8 cellular contexts compared by ENCODE assay signal in the genomic region with DNA sequence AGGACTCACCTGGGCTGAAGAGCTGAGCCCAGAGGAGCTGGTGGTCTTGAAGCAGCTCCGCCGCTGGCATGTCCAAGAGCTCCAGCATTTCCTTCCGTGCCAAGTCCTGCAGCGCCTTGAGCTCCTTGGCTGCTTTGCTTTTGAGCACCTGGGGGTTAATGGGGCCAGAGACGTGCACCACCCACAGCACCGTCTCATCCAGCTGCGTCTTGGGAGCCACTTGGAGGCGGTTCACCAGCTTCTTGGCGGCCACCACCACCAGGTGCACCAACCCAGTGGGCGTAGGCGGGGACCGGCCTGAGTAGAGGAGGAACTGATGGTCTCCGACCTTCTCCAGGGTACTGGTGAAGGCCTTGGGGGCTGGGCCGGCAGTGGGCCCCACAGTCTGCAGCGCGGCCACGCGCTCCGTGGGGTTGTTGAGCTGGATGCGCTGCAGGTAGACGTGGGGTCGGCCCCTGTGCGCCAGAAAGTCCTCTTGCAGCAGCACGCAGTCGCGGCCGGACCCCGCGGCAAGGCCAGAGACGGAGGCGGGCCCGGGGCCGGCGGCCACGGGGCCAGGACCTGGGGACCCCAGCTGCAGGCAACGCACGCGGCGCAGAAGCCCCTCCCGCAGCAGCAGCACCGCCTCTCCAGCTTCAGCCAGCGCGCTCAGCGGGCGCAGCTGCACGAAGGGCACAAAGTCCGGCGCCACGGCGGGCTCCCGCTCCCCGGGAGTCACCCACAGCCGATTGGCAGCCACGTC. TPM values are rescaled to one million over a fixed set of nuclear protein-coding genes. Genes with fewer than 3 reads are reported as not detected.
DNase-seq lines count a peak whose midpoint lies in the region; ATAC-seq and TF ChIP-seq lines count a peak whose summit lies in the region.
"Not testable (repeated sequence)": the region's sequence is repeated elsewhere in the genome, so short reads cannot be mapped to it uniquely, and the experiment has no call there.

No MANE protein-coding gene starts in this region.

- peaks cover 17% of the 10 kb centered on the region; the same call in 1 of the 2 replicates for H3K36me3 ChIP-seq in SK-N-MC (ENCODE audit: insufficient read depth, low read length)
- peaks cover 22% of the 10 kb centered on the region for H3K36me3 ChIP-seq in muscle layer of colon (ENCODE audit: insufficient read depth, low read length)

- not testable (repeated sequence) for H3K27ac ChIP-seq in CD4-positive, alpha-beta T cell (ENCODE audit: low read depth, low read length); SK-N-MC; foreskin keratinocyte; muscle layer of colon (ENCODE audit: low read depth, low read length)

- H3K4me1 ChIP-seq in foreskin keratinocyte: peaks cover 28% of the 10 kb centered on the region
- H3K4me1 ChIP-seq in muscle layer of colon (ENCODE audit: insufficient read depth, low read length): peaks cover 39% of the 10 kb centered on the region

- peak; percentile 6 for ATAC-seq in CD4-positive, alpha-beta T cell (ENCODE audit: poor library complexity)
- peak; percentile 14 for ATAC-seq in GM21423 (IDR thresholded peaks at IDR 0.05; ENCODE audit: unreplicated experiment)
- ATAC-seq in HG03280 (IDR thresholded peaks at IDR 0.05; ENCODE audit: unreplicated experiment): peak; percentile 19
- ATAC-seq in foreskin keratinocyte: peak; percentile 49
- peak; percentile 25 for ATAC-seq in stimulated activated naive CD8-positive, alpha-beta T cell treated with anti-CD3 and anti-CD28 coated beads, Interleukin-15, Interleukin-2, amounts not matched to agents 100 U/mL and 50 U/mL, for 24 hours

- peaks cover 34% of the 10 kb centered on the region for H3K4me1 Mint-ChIP-seq in CD4-positive, alpha-beta T cell (ENCODE audit: low read depth)

- intact Hi-C loops in CD4-positive, alpha-beta T cell (cut with DNase I, micrococcal nuclease): loop anchor here in 1 of 2 experiments (2.0 kb wide), 1 partner anchor 15 kb away; no protein-coding TSS in a partner anchor

- H3K9ac ChIP-seq in SK-N-MC (ENCODE audit: insufficient read length) (peak overlapping the region; percentile 70), muscle layer of colon (ENCODE audit: low read length) (peak overlapping the region; percentile 44)

- not testable (repeated sequence) for DNase-seq in CD4-positive, alpha-beta T cell; SK-N-MC (ENCODE audit: low read depth, low spot score); astrocyte of the spinal cord (ENCODE audit: low read depth, low spot score); foreskin keratinocyte; stimulated activated naive CD8-positive, alpha-beta T cell treated with anti-CD3 and anti-CD28 coated beads, Interleukin-15, Interleukin-2, amounts not matched to agents 100 U/mL and 50 U/mL, for 24 hours

- H3K9me3 Mint-ChIP-seq in CD4-positive, alpha-beta T cell: not testable (repeated sequence)

- H3K4me3 Mint-ChIP-seq in CD4-positive, alpha-beta T cell: peak overlapping the region; percentile 92

- TF ChIP-seq CTCF in CD4-positive, alpha-beta T cell (IDR thresholded peaks at IDR 0.05); astrocyte of the spinal cord (IDR thresholded peaks at IDR 0.05; ENCODE audit: low read depth, low read length); foreskin keratinocyte (conservative IDR thresholded peaks at IDR 0.05): not testable (repeated sequence)

- H3K4me3 ChIP-seq in SK-N-MC: peak overlapping the region; percentile 77
- peak overlapping the region; percentile 42 for H3K4me3 ChIP-seq in astrocyte of the spinal cord (ENCODE audit: low read depth, low read length)
- H3K4me3 ChIP-seq in muscle layer of colon (ENCODE audit: low read depth in 1 of 2, low read length in 2 of 2): peak overlapping the region in 1 of 2 donors; percentile 61

- in situ Hi-C loops in astrocyte of the spinal cord (cut with HindIII; ENCODE audit: low sequenced_read_pairs): not testable (repeated sequence)

- peaks cover 31% of the 10 kb centered on the region for H3K36me3 Mint-ChIP-seq in CD4-positive, alpha-beta T cell (ENCODE audit: low read depth)

- H3K27me3 ChIP-seq in CD4-positive, alpha-beta T cell (ENCODE audit: control insufficient read depth, insufficient read depth, low read length); foreskin keratinocyte; muscle layer of colon (ENCODE audit: control insufficient read depth in 1 of 2, insufficient read depth in 2 of 2, low read length in 2 of 2): not testable (repeated sequence)

- H3K9me3 ChIP-seq in CD4-positive, alpha-beta T cell (ENCODE audit: control insufficient read depth, low read length); SK-N-MC (ENCODE audit: low read depth, low read length); muscle layer of colon (ENCODE audit: low read length): not testable (repeated sequence)

- H3K27me3 Mint-ChIP-seq in CD4-positive, alpha-beta T cell: not testable (repeated sequence)

- peak overlapping the region; percentile 76 for H3K27ac Mint-ChIP-seq in CD4-positive, alpha-beta T cell

- POLR2A ChIA-PET in CD4-positive, alpha-beta T cell (lab: Charles Lee): interaction anchor here (0.6 to 2.3 kb wide), 3 partner anchors 10 to 98 kb away, joined by 3 to 69 read pairs (median 3); no protein-coding TSS in a partner anchor

- CTCF ChIA-PET in CD4-positive, alpha-beta T cell (lab: Charles Lee): not testable (repeated sequence)

RNA-seq across cellular contexts. Expression of a gene that starts 0.9 kb away (rescaled TPM):
- total RNA-seq in CD4-positive, alpha-beta T cell: 1 to 10 TPM; 7.6 to 8.3 TPM
- 33.6 and 35.6 TPM in 2 replicates for total RNA-seq in foreskin keratinocyte
- 34.5 and 36.5 TPM in 2 replicates for polyA plus RNA-seq in foreskin keratinocyte

RNA-seq across cellular contexts. Expression of a gene that starts 9.2 kb away (rescaled TPM):
- total RNA-seq in CD4-positive, alpha-beta T cell: 1 to 10 TPM; 1.6 to 1.8 TPM
- 65.7 and 84.0 TPM in 2 replicates for total RNA-seq in foreskin keratinocyte
- 55.0 and 67.1 TPM in 2 replicates for polyA plus RNA-seq in foreskin keratinocyte

RNA-seq across cellular contexts. Expression of a gene that starts 54.9 kb away (rescaled TPM):
- 10 to 100 TPM; 33.0 to 38.1 TPM for total RNA-seq in CD4-positive, alpha-beta T cell
- total RNA-seq in foreskin keratinocyte: 110 and 118 TPM in 2 replicates
- polyA plus RNA-seq in foreskin keratinocyte: 43.1 and 51.5 TPM in 2 replicates

Comparison
In these comparisons a context has a peak if more than half of its experiments do, and no peak if none do; other contexts are left out.
1. RNA of a gene that starts 9.2 kb away (total RNA-seq): 65.7 to 84.0 TPM in foreskin keratinocyte; 1.6 to 1.8 TPM in CD4-positive, alpha-beta T cell; every median in the first group is over 10 times any median in the second.
2. Peak in every context shown above with its lines, with median percentiles within 50 percentile points of each other: ATAC-seq.